Comparison of ENCODE assay signal across 17 cellular contexts in the genomic region with DNA sequence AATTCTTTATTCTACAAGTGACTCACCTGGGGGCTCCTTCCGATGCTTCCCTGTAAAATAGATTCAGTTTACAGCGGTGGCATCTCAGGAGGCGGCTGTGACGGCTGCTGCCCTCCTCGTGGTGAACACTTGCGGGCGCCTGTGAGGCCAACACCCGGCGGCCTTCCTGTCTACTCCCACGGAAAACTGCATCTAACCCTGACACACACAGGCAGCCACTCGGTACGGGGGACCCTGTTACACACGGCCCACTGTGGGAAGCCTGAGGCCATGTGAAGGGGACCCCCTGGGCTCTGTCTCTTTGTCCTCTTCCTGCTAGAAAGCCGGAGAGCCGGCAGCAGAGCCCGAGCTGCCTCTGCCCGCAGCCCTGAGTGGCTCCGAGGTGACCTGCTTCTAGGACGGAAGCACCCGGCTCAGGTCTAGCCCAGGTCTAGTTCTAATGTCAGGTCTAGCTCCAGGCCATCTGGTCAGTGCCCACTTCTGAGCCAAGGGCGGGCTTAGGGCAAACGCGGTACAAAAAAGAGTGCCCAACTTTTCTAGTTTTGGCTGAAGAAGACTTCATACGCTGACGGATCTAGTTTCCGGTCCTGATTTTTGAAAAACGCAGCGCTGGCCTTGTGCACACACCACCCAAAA.
DNase-seq lines count a peak whose midpoint lies in the region; ATAC-seq, FAIRE-seq and TF ChIP-seq lines count a peak whose summit lies in the region.
"Had no signal": no experiment of that assay in that cellular context is flagged by ENCODE, and none has a peak within 500 bp of the region (broad histone marks: within the 10 kb centered on the region; RNA-seq: fewer than 3 reads in every experiment).

No MANE protein-coding gene starts in this region.

- no peak for TF ChIP-seq EP300 in H1 (IDR thresholded peaks at IDR 0.05; ENCODE audit: borderline replicate concordance in 1 of 2, low read depth in 2 of 2, low read length in 2 of 2)

- H3K9ac ChIP-seq in H1 (replicated peaks in 1 of 4; ENCODE audit: extremely low read depth in 1 of 4, low read depth in 3 of 4, low read length in 3 of 4) (no peak overlapping the region), neuronal stem cell (ENCODE audit: low read depth, low read length, poor library complexity) (no peak overlapping the region), smooth muscle cell (ENCODE audit: low read depth) (no peak overlapping the region)

- H3K9me3 ChIP-seq in H1 (ENCODE audit: insufficient read depth in 2 of 2, low read depth in 1 of 2, low read length in 1 of 2) (no peaks in the 10 kb centered on the region), neuronal stem cell (replicated peaks in 1 of 2; ENCODE audit: control insufficient read depth in 2 of 2, insufficient read depth in 1 of 2, low read depth in 1 of 2, low read length in 2 of 2) (no peaks in the 10 kb centered on the region), smooth muscle cell (replicated peaks; ENCODE audit: low read depth) (no peaks in the 10 kb centered on the region)

- H3K4me3 ChIP-seq in H7 (ENCODE audit: insufficient read depth, low read depth, low read length) (no peak overlapping the region), H1 (ENCODE audit: extremely low read depth in 1 of 4, insufficient read depth in 2 of 4, low read depth in 3 of 4, low read length in 4 of 4) (no peak overlapping the region), neuronal stem cell (ENCODE audit: low read length in 2 of 2) (no peak overlapping the region), smooth muscle cell (no peak overlapping the region)

- H3K79me2 ChIP-seq in H1 (ENCODE audit: control insufficient read depth in 1 of 2, insufficient read depth in 2 of 2, low read length in 2 of 2) = no peaks in the 10 kb centered on the region
- H3K79me2 ChIP-seq in smooth muscle cell (ENCODE audit: low read depth) = no peaks in the 10 kb centered on the region

- H4K8ac ChIP-seq in H1 (ENCODE audit: extremely low read depth, insufficient read depth, low read length) (no peak overlapping the region), neuronal stem cell (ENCODE audit: low read depth, low read length) (no peak overlapping the region)

- no peak overlapping the region for H4K5ac ChIP-seq in H1 (ENCODE audit: insufficient read length, low read depth, low read length)

- no peak for TF ChIP-seq POLR2A in H1 (IDR thresholded peaks at IDR 0.05; ENCODE audit: control extremely low read depth in 1 of 2, low read depth in 2 of 2, low read length in 2 of 2)

- H3K4me1 ChIP-seq in H1 (replicated peaks in 1 of 4; ENCODE audit: control insufficient read depth in 3 of 4, insufficient read depth in 4 of 4, low read length in 3 of 4) (no peaks in the 10 kb centered on the region), neuronal stem cell (ENCODE audit: control insufficient read depth in 2 of 2, insufficient read depth in 1 of 2, low read depth in 1 of 2, low read length in 2 of 2) (no peaks in the 10 kb centered on the region), smooth muscle cell (ENCODE audit: low read depth) (no peaks in the 10 kb centered on the region)

- 85% methylated on average over 28 of the region's 28 CpGs; no CpG with 5 or more reads in 1 of the 2 experiments for WGBS in H1 (ENCODE audit: extremely low coverage in 1 of 2, insufficient coverage in 1 of 2, insufficient read length in 1 of 2, insufficient replicate concordance in 2 of 2, low coverage in 1 of 2, low lambda C conversion rate in 2 of 2, missing lambda C conversion rate in 1 of 2), 2 experiments
- no CpG with 5 or more reads among the region's 28 CpGs for WGBS in neuronal stem cell (ENCODE audit: extremely low coverage in 2 of 2, insufficient read length in 2 of 2, insufficient replicate concordance in 1 of 2), 2 donors
- 86% methylated on average over 28 of the region's 28 CpGs for WGBS in smooth muscle cell (ENCODE audit: low lambda C conversion rate)

- H3K27me3 ChIP-seq in H7 (ENCODE audit: control insufficient read depth, insufficient read depth, low read length) (no peaks in the 10 kb centered on the region), H1 (replicated peaks in 1 of 4; ENCODE audit: control insufficient read depth in 3 of 4, extremely low read depth in 1 of 4, insufficient read depth in 3 of 4, low read length in 3 of 4) (no peaks in the 10 kb centered on the region), neuronal stem cell (ENCODE audit: control insufficient read depth in 3 of 3, insufficient read depth in 3 of 3, low read depth in 1 of 3, low read length in 3 of 3) (peaks cover 0 to 18% (median 0%) of the 10 kb centered on the region in 3 experiments), smooth muscle cell (ENCODE audit: low read depth) (no peaks in the 10 kb centered on the region)

- H4K20me1 ChIP-seq in H1 (replicated peaks in 1 of 2; ENCODE audit: control insufficient read depth in 1 of 2, insufficient read depth in 2 of 2, low read length in 2 of 2) = no peaks in the 10 kb centered on the region
- no peaks in the 10 kb centered on the region for H4K20me1 ChIP-seq in smooth muscle cell (ENCODE audit: low read depth)

- H2AFZ ChIP-seq in H1 (ENCODE audit: low read length) (no peak overlapping the region), neuronal stem cell (ENCODE audit: low read length) (no peak overlapping the region), smooth muscle cell (ENCODE audit: low read depth) (no peak overlapping the region)

- no peak overlapping the region for H3K23ac ChIP-seq in H1 (ENCODE audit: insufficient read length)
- H3K23ac ChIP-seq in neuronal stem cell (ENCODE audit: low read depth, low read length, poor library complexity) = no peak overlapping the region

- H3K79me1 ChIP-seq in H1 (ENCODE audit: low read depth, low read length) = no peaks in the 10 kb centered on the region; the same call in 1 of the 2 replicates
- no peaks in the 10 kb centered on the region for H3K79me1 ChIP-seq in neuronal stem cell (ENCODE audit: low read depth, low read length)

- DNase-seq in H7 (peak; percentile 78), H1 (ENCODE audit: low read depth in 1 of 2, low spot score in 2 of 2) (no peak), neuronal stem cell (ENCODE audit: low spot score) (no peak), smooth muscle cell (lab: John Stamatoyannopoulos, UW; ENCODE audit: unreplicated experiment) (no peak), GOT3 (lab: John Stamatoyannopoulos, UW) (no peak)
- no peak for DNase-seq in stimulated activated CD4-positive, alpha-beta T cell treated with anti-CD3 and anti-CD28 coated beads, Interleukin-12 subunit alpha, Interleukin-12 subunit beta, amount 100 ng/mL, for 4 hours
- DNase-seq: C1 segment of cervical spinal cord; Calu3; CD4-positive, alpha-beta memory T cell; COR-L47; DMS53; EL; GF-D8; HCEC 1CT had no signal

- H3K18ac ChIP-seq in H1 (ENCODE audit: extremely low read depth, low read length) (no peak overlapping the region), neuronal stem cell (ENCODE audit: low read length) (peak overlapping the region; percentile 74)

- no peaks in the 10 kb centered on the region for H3K23me2 ChIP-seq in H1 (ENCODE audit: low read depth, low read length)

- ATAC-seq in HG03095 (IDR thresholded peaks at IDR 0.05; ENCODE audit: unreplicated experiment) = no peak

- H2BK12ac ChIP-seq in H1 (ENCODE audit: low read depth, low read length) = no peak overlapping the region
- H2BK12ac ChIP-seq in neuronal stem cell (ENCODE audit: low read length) = peak overlapping the region; percentile 68

- H2AK5ac ChIP-seq in H1 (ENCODE audit: low read depth, low read length) (no peak overlapping the region), neuronal stem cell (ENCODE audit: low read depth, low read length) (no peak overlapping the region)

- TF ChIP-seq CTCF in H1 (IDR thresholded peaks at IDR 0.05; ENCODE audit: control extremely low read depth in 1 of 3, insufficient read depth in 1 of 3, low read depth in 1 of 3, low read length in 3 of 3) (peak; percentile 7 to 10 (median 10); a peak in 2 of 4 replicates), smooth muscle cell (IDR thresholded peaks at IDR 0.05; ENCODE audit: borderline replicate concordance, insufficient read depth, poor library complexity, severe bottlenecking) (no peak)

- H3K14ac ChIP-seq in H1 (ENCODE audit: insufficient read length) = no peak overlapping the region
- no peak overlapping the region for H3K14ac ChIP-seq in neuronal stem cell (ENCODE audit: low read length)

- no peak overlapping the region for H3K27ac ChIP-seq in H1 (ENCODE audit: low read depth, low read length)
- no peak overlapping the region for H3K27ac ChIP-seq in neuronal stem cell (replicated peaks; ENCODE audit: low read length)
- H3K27ac ChIP-seq in smooth muscle cell (ENCODE audit: low read depth) = no peak overlapping the region

- POLR2A ChIA-PET in H1 (lab: Charles Lee; ENCODE audit: partially characterized antibody) = no interaction called here

- no peak overlapping the region; the same call in 1 of the 2 replicates for H2BK20ac ChIP-seq in H1 (ENCODE audit: low read length)

- no peak overlapping the region for H3K56ac ChIP-seq in H1 (replicated peaks; ENCODE audit: insufficient read length, low read depth, low read length)

- H4K91ac ChIP-seq in H1 (replicated peaks; ENCODE audit: insufficient read length, low read length) (no peak overlapping the region), neuronal stem cell (ENCODE audit: low read depth, low read length, poor library complexity) (no peak overlapping the region)

- H2BK5ac ChIP-seq in H1 (ENCODE audit: low read depth, low read length) (no peak overlapping the region), neuronal stem cell (ENCODE audit: low read length) (no peak overlapping the region)

- H3F3A ChIP-seq in smooth muscle cell (ENCODE audit: low read depth) = no peaks in the 10 kb centered on the region

- TF ChIP-seq RAD21 in H1 (IDR thresholded peaks at IDR 0.05 in 1 of 2, conservative IDR thresholded peaks at IDR 0.05 in 1 of 2; ENCODE audit: low read depth in 2 of 2, low read length in 2 of 2) = no peak; a peak in 1 of 4 replicates

- CTCF ChIA-PET in H1 (lab: Charles Lee; ENCODE audit: partially characterized antibody) = interaction anchor here (0.6 to 1.4 kb wide), 2 partner anchors 12 to 75 kb away, joined by 3 read pairs; no protein-coding TSS in a partner anchor

- H2BK120ac ChIP-seq in H1 (replicated peaks; ENCODE audit: low read depth, low read length) = no peak overlapping the region
- no peak overlapping the region for H2BK120ac ChIP-seq in neuronal stem cell (ENCODE audit: low read depth, low read length)

- no peak overlapping the region for H2BK15ac ChIP-seq in H1 (ENCODE audit: low read length)
- H2BK15ac ChIP-seq in neuronal stem cell (ENCODE audit: low read length) = no peak overlapping the region

- H3K4me2 ChIP-seq in H1 (ENCODE audit: insufficient read depth in 1 of 2, low read depth in 2 of 2, low read length in 2 of 2) (no peak overlapping the region), neuronal stem cell (ENCODE audit: insufficient read depth, low read length, poor library complexity, severe bottlenecking) (no peak overlapping the region), smooth muscle cell (no peak overlapping the region)

- no peak for FAIRE-seq in H1 (lab: Jason Lieb, UNC)
- FAIRE-seq: GM12891, H54 had no signal

- H3K4ac ChIP-seq in H1 (replicated peaks; ENCODE audit: insufficient read length, low read depth, low read length) = no peak overlapping the region
- peak overlapping the region; percentile 43 for H3K4ac ChIP-seq in neuronal stem cell (ENCODE audit: low read length)

- no peaks in the 10 kb centered on the region for H3K36me3 ChIP-seq in H7 (replicated peaks; ENCODE audit: control insufficient read depth, insufficient read depth, low read length)
- H3K36me3 ChIP-seq in H1 (ENCODE audit: control insufficient read depth in 2 of 4, insufficient read depth in 4 of 4, low read length in 3 of 4) = no peaks in the 10 kb centered on the region
- H3K36me3 ChIP-seq in neuronal stem cell (replicated peaks in 1 of 2; ENCODE audit: control insufficient read depth in 2 of 2, insufficient read depth in 2 of 2, low read length in 2 of 2) = no peaks in the 10 kb centered on the region
- H3K36me3 ChIP-seq in smooth muscle cell (ENCODE audit: low read depth) = no peaks in the 10 kb centered on the region
